ENCODE assay signal across 15 cellular contexts in the genomic region with DNA sequence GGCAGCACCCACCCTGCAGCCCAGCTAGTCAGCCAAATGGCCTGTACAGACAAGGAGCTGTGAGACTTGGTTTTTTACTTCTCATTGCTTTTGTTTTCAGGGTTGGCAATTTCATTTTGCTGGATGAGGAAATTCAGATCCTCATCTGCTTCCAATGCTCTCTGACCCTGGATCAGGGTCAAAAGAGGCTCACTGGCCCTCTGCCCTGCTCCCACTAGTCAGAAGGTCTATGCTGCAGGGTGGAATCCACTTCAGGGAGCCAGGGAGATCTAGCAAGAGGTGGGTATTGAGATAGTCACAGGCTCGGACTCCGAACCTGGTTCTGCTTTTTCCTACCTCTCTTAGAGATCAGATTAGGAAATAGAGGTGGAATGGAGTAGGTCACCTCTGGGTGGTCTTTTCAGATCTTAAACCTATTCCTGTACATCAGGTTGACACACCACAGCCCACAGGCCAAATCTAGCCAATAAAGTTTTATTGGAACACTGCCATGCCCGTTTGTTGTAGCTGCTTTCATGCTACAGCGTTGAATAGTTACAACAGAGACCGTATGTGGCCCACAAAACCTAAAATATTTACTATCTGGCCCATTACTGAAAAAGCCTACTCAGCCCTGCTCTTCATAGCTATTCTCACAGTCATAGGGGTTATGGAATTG. TPM values are rescaled to one million over a fixed set of nuclear protein-coding genes. Genes with fewer than 3 reads are reported as not detected.
A peak's percentile ranks its signal among the peaks of the same experiment; 100 is the strongest.
DNase-seq lines count a peak whose midpoint lies in the region; ATAC-seq and TF ChIP-seq lines count a peak whose summit lies in the region.
"Had no signal": no experiment of that assay in that cellular context is flagged by ENCODE, and none has a peak within 500 bp of the region (broad histone marks: within the 10 kb centered on the region; RNA-seq: fewer than 3 reads in every experiment).

No MANE protein-coding gene starts in this region.

- no peaks in the 10 kb centered on the region for H3K79me1 ChIP-seq in neuronal stem cell (ENCODE audit: low read depth, low read length)

- no peak overlapping the region for H3K4ac ChIP-seq in neuronal stem cell (ENCODE audit: low read length)

- H3K4me1 Mint-ChIP-seq in endodermal cell = peaks cover 44% of the 10 kb centered on the region

- ATAC-seq in HG02763 (IDR thresholded peaks at IDR 0.05; ENCODE audit: unreplicated experiment) (no peak), HG03097 (IDR thresholded peaks at IDR 0.05; ENCODE audit: low FRiP score, unreplicated experiment) (no peak)

- no peak overlapping the region for H3K9ac ChIP-seq in endodermal cell (ENCODE audit: extremely low read depth, low read length, poor library complexity, severe bottlenecking)
- no peak overlapping the region for H3K9ac ChIP-seq in neuronal stem cell (ENCODE audit: low read depth, low read length, poor library complexity)
- H3K9ac ChIP-seq: KMS-11 had no signal

- no peak overlapping the region for H3K14ac ChIP-seq in neuronal stem cell (ENCODE audit: low read length)

- H3K27me3 Mint-ChIP-seq in endodermal cell (ENCODE audit: insufficient read depth) = peaks cover 2% of the 10 kb centered on the region

- no peak overlapping the region for H3K18ac ChIP-seq in neuronal stem cell (ENCODE audit: low read length)

- H3K4me3 ChIP-seq in endodermal cell (ENCODE audit: low read length) (no peak overlapping the region), neuronal stem cell (ENCODE audit: low read length in 2 of 2) (no peak overlapping the region)

- no peaks in the 10 kb centered on the region for H3K36me3 ChIP-seq in endodermal cell (ENCODE audit: control insufficient read depth, insufficient read depth, low read length)
- no peaks in the 10 kb centered on the region for H3K36me3 ChIP-seq in neuronal stem cell (replicated peaks in 1 of 2; ENCODE audit: control insufficient read depth in 2 of 2, insufficient read depth in 2 of 2, low read length in 2 of 2)

- H2AK5ac ChIP-seq in neuronal stem cell (ENCODE audit: low read depth, low read length) = no peak overlapping the region

- no peaks in the 10 kb centered on the region for H3K9me3 Mint-ChIP-seq in endodermal cell
- H3K9me3 Mint-ChIP-seq: HFFc6 had no signal

- H4K8ac ChIP-seq in neuronal stem cell (ENCODE audit: low read depth, low read length) = no peak overlapping the region

- DNase-seq in NCI-H2171 treated with DMSO at 0.1 percent for 48 hours (lab: John Stamatoyannopoulos, UW) (peak; percentile 61), NCI-H2171 (lab: John Stamatoyannopoulos, UW) (no peak), NCI-H69 (lab: John Stamatoyannopoulos, UW) (peak; percentile 50), endodermal cell (no peak), neuronal stem cell (ENCODE audit: low spot score) (no peak)
- no peak for DNase-seq in activated CD4-positive, alpha-beta T cell treated with anti-CD3 and anti-CD28 coated beads, Interleukin-2, amount 50 U/mL, for 4 hours
- DNase-seq: AML-193, H7, NCI-H1105, NCI-H2081 treated with DMSO at 0.1 percent for 48 hours, NCI-H510A had no signal

- no peak overlapping the region for H2BK15ac ChIP-seq in neuronal stem cell (ENCODE audit: low read length)

- no peak overlapping the region for H2AFZ ChIP-seq in neuronal stem cell (ENCODE audit: low read length)

- H3K4me1 ChIP-seq in endodermal cell (ENCODE audit: control insufficient read depth, insufficient read depth, low read length) (peaks cover 5% of the 10 kb centered on the region), neuronal stem cell (ENCODE audit: control insufficient read depth in 2 of 2, insufficient read depth in 1 of 2, low read depth in 1 of 2, low read length in 2 of 2) (peaks cover 0 to 2% of the 10 kb centered on the region in 2 donors)

- H2BK12ac ChIP-seq in neuronal stem cell (ENCODE audit: low read length) = no peak overlapping the region

- no peaks in the 10 kb centered on the region for H3K27me3 ChIP-seq in endodermal cell (ENCODE audit: control insufficient read depth, insufficient read depth, low read length, poor library complexity, severe bottlenecking)
- peaks cover 0 to 13% (median 1%) of the 10 kb centered on the region in 3 experiments for H3K27me3 ChIP-seq in neuronal stem cell (ENCODE audit: control insufficient read depth in 3 of 3, insufficient read depth in 3 of 3, low read depth in 1 of 3, low read length in 3 of 3)

- no peak overlapping the region for H3K4me2 ChIP-seq in neuronal stem cell (ENCODE audit: insufficient read depth, low read length, poor library complexity, severe bottlenecking)
- H3K4me2 ChIP-seq: KMS-11 had no signal

- H3K9me3 ChIP-seq in endodermal cell (ENCODE audit: control insufficient read depth, low read length) (no peaks in the 10 kb centered on the region), neuronal stem cell (replicated peaks in 1 of 2; ENCODE audit: control insufficient read depth in 2 of 2, insufficient read depth in 1 of 2, low read depth in 1 of 2, low read length in 2 of 2) (no peaks in the 10 kb centered on the region)

- no peak overlapping the region for H2BK120ac ChIP-seq in neuronal stem cell (ENCODE audit: low read depth, low read length)

- H3K27ac Mint-ChIP-seq in endodermal cell = no peak overlapping the region
- H3K27ac Mint-ChIP-seq: HFFc6 had no signal

- 93 to 94% methylated on average over 2 to 5 of the region's 5 CpGs for WGBS in endodermal cell (ENCODE audit: insufficient coverage in 1 of 2, insufficient read length in 1 of 2), 2 experiments
- WGBS in neuronal stem cell (ENCODE audit: extremely low coverage in 2 of 2, insufficient read length in 2 of 2, insufficient replicate concordance in 1 of 2), 2 donors = no CpG with 5 or more reads among the region's 5 CpGs

- H3K36me3 Mint-ChIP-seq in endodermal cell (ENCODE audit: low read depth) = no peaks in the 10 kb centered on the region

- no peak overlapping the region for H3K4me3 Mint-ChIP-seq in endodermal cell
- H3K4me3 Mint-ChIP-seq: HFFc6 had no signal

- no peak overlapping the region for H2BK5ac ChIP-seq in neuronal stem cell (ENCODE audit: low read length)

- peak overlapping the region; percentile 11 for H4K91ac ChIP-seq in neuronal stem cell (ENCODE audit: low read depth, low read length, poor library complexity)

- H3K27ac ChIP-seq in endodermal cell (ENCODE audit: low read depth, low read length) = peak overlapping the region; percentile 24
- H3K27ac ChIP-seq in neuronal stem cell (replicated peaks; ENCODE audit: low read length) = no peak overlapping the region
- H3K27ac ChIP-seq: KMS-11 had no signal

- H3K23ac ChIP-seq in neuronal stem cell (ENCODE audit: low read depth, low read length, poor library complexity) = no peak overlapping the region

- no peak for TF ChIP-seq CTCF in endodermal cell (conservative IDR thresholded peaks at IDR 0.05)

RNA-seq across cellular contexts. Expression of gene GLCE, which starts 26.4 kb away (rescaled TPM):
- total RNA-seq in endodermal cell = 10 to 100 TPM; 16.3 to 17.2 TPM
- 13.2 TPM for polyA plus RNA-seq in endodermal cell (2013, experiment 1 of 2)
- polyA plus RNA-seq in endodermal cell (2013, experiment 2 of 2) = 13.6 TPM
- polyA plus RNA-seq in neuronal stem cell (2013, experiment 1 of 2) = 7.5 TPM
- 7.5 TPM for polyA plus RNA-seq in neuronal stem cell (2013, experiment 2 of 2)

Comparison
In these comparisons a context has a peak if more than half of its experiments do, and no peak if none do; other contexts are left out.
1. DNase-seq: peak in NCI-H2171 treated with DMSO at 0.1 percent for 48 hours (single experiment) and NCI-H69 (single experiment); none in NCI-H2171 (single experiment), endodermal cell (single experiment), neuronal stem cell (single experiment) and activated CD4-positive, alpha-beta T cell treated with anti-CD3 and anti-CD28 coated beads, Interleukin-2, amount 50 U/mL, for 4 hours (0 of 2).